In genomic region chr11:75033916-75034315, GRCh38 we compare ENCODE assay signal across 29 cellular contexts.
"Had no signal": no experiment of that assay in that cellular context is flagged by ENCODE, and none has a peak within 500 bp of the region (broad histone marks: within the 10 kb centered on the region; RNA-seq: fewer than 3 reads in every experiment).

No MANE protein-coding gene starts in this region.

- ATAC-seq: heart right ventricle; left colon; left lung; lower lobe of right lung; natural killer cell; right lobe of liver; stimulated activated naive B cell treated with anti-CD40 and anti-IgM and Interleukin-4, amounts not matched to agents 10 μg/mL and 1 μg/mL and 100 μg/mL, for 72 hours; stimulated activated naive CD8-positive, alpha-beta T cell treated with anti-CD3 and anti-CD28 coated beads, Interleukin-15, Interleukin-2, amounts not matched to agents 100 U/mL and 50 U/mL, for 24 hours; upper lobe of right lung had no signal

- H3K4me1 ChIP-seq: left lung, lower lobe of right lung, neural progenitor cell, right atrium auricular region, right lobe of liver, stomach, testis, thyroid gland, transverse colon, upper lobe of right lung had no signal

- H3K27me3 ChIP-seq: heart right ventricle, left lung, neural progenitor cell, neutrophil, ovary, right atrium auricular region, right lobe of liver, stomach, testis, thyroid gland, transverse colon, upper lobe of right lung had no signal

- H3K36me3 ChIP-seq: heart right ventricle, left lung, lower lobe of right lung, neural progenitor cell, neutrophil, ovary, right atrium auricular region, right lobe of liver, stomach, thyroid gland, transverse colon, upper lobe of right lung had no signal

- H3K4me2 ChIP-seq: neural progenitor cell, smooth muscle cell had no signal

- H3K27ac ChIP-seq: heart right ventricle, left lung, lower lobe of right lung, neural progenitor cell, neutrophil, ovary, right atrium auricular region, right lobe of liver, stomach, testis, thyroid gland, transverse colon, upper lobe of right lung had no signal

- H2AFZ ChIP-seq: neural progenitor cell had no signal

- DNase-seq: heart right ventricle; hippocampal formation; immature natural killer cell; kidney; left colon; left lung; lower lobe of right lung; mammary epithelial cell; mesendoderm; naive B cell; natural killer cell; nephron progenitor cell; occipital lobe; ovary; right lobe of liver; stimulated activated CD4-positive, alpha-beta T cell treated with anti-CD3 and anti-CD28 coated beads, Interleukin-1b, Interleukin-23, amount 100 ng/mL, for 48 hours; stimulated activated CD4-positive, alpha-beta T cell treated with anti-CD3 and anti-CD28 coated beads, Interleukin-2, amount 100 ng/mL, for 48 hours; stimulated activated CD4-positive, alpha-beta T cell treated with anti-CD3 and anti-CD28 coated beads, Interleukin-4, amount 100 ng/mL, for 4 hours; stimulated activated naive B cell treated with anti-CD40 and anti-IgM and Interleukin-4, amounts not matched to agents 10 μg/mL and 1 μg/mL and 100 μg/mL, for 72 hours; stimulated activated naive CD8-positive, alpha-beta T cell treated with anti-CD3 and anti-CD28 coated beads, Interleukin-15, Interleukin-2, amounts not matched to agents 100 U/mL and 50 U/mL, for 24 hours; stomach; testis; thyroid gland; transverse colon; upper lobe of right lung had no signal

- H3K9me3 ChIP-seq: heart right ventricle, left lung, lower lobe of right lung, neutrophil, ovary, right atrium auricular region, right lobe of liver, stomach, testis, thyroid gland, transverse colon, upper lobe of right lung had no signal

- H3K9ac ChIP-seq: neural progenitor cell had no signal

- H3K4me3 ChIP-seq: heart right ventricle, left lung, lower lobe of right lung, neural progenitor cell, ovary, right atrium auricular region, right lobe of liver, smooth muscle cell, stomach, testis, thyroid gland, transverse colon, upper lobe of right lung had no signal
